In the genomic region with DNA sequence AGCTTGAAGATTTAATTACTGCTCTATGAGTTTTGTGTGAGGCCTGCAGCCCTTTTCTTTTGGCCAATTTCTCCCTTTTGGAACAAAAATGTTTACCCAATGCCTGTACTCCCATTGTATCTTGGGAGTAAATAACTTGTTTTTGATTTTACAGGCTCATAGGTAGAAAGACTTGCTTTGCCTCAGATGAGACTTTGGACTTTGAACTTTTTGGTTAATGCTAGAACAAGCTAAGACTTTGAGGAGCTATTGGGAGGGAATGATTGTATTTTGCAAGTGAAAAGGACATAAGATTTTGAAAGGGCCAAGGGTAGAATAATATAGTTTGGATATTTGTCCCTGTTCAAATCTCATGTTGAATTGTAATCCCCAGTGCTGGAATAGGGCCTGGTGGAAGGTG, we compare ENCODE assay signal across 24 cellular contexts.
"Had no signal": no experiment of that assay in that cellular context is flagged by ENCODE, and none has a peak within 500 bp of the region (broad histone marks: within the 10 kb centered on the region; RNA-seq: fewer than 3 reads in every experiment).

No MANE protein-coding gene starts in this region.

- ATAC-seq: heart left ventricle; left ventricle myocardium superior; lower lobe of right lung; naive thymus-derived CD8-positive, alpha-beta T cell; stimulated activated naive CD8-positive, alpha-beta T cell treated with anti-CD3 and anti-CD28 coated beads, Interleukin-15, Interleukin-2, amounts not matched to agents 100 U/mL and 50 U/mL, for 24 hours had no signal

- H3K36me3 ChIP-seq: heart left ventricle, lower lobe of right lung, neural progenitor cell, ovary, right atrium auricular region, right lobe of liver, stomach, thyroid gland, transverse colon, upper lobe of left lung had no signal

- DNase-seq: heart left ventricle; hypothalamus; immature natural killer cell; left ventricle myocardium superior; lower lobe of right lung; mammary epithelial cell; mesenchymal stem cell; naive thymus-derived CD8-positive, alpha-beta T cell; nephron progenitor cell; ovary; right lobe of liver; stimulated activated CD4-positive, alpha-beta T cell treated with anti-CD3 and anti-CD28 coated beads, Interleukin-12 subunit alpha, Interleukin-12 subunit beta, amount 100 ng/mL, for 4 hours; stimulated activated CD4-positive, alpha-beta T cell treated with anti-CD3 and anti-CD28 coated beads, Interleukin-15, amount 100 ng/mL, for 24 hours; stimulated activated CD4-positive, alpha-beta T cell treated with anti-CD3 and anti-CD28 coated beads, Interleukin-2, amount 100 ng/mL, for 24 hours; stimulated activated CD4-positive, alpha-beta T cell treated with anti-CD3 and anti-CD28 coated beads, Interleukin-4, amount 100 ng/mL, for 1 hour; stimulated activated naive B cell treated with anti-CD40 and anti-IgM and Interleukin-4, amounts not matched to agents 10 μg/mL and 1 μg/mL and 100 μg/mL, for 72 hours; stimulated activated naive CD8-positive, alpha-beta T cell treated with anti-CD3 and anti-CD28 coated beads, Interleukin-15, Interleukin-2, amounts not matched to agents 100 U/mL and 50 U/mL, for 24 hours; stomach; testis; thyroid gland; transverse colon; upper lobe of left lung had no signal

- H3K4me3 ChIP-seq: heart left ventricle, lower lobe of right lung, neural progenitor cell, ovary, right atrium auricular region, right lobe of liver, stomach, testis, thyroid gland, transverse colon, upper lobe of left lung had no signal

- H3K27ac ChIP-seq: heart left ventricle, lower lobe of right lung, neural progenitor cell, ovary, right atrium auricular region, stomach, testis, thyroid gland, transverse colon, upper lobe of left lung had no signal

- H3K9me3 ChIP-seq: lower lobe of right lung, right atrium auricular region, right lobe of liver, stomach, testis, thyroid gland, transverse colon, upper lobe of left lung had no signal

- H3K4me1 ChIP-seq: heart left ventricle, lower lobe of right lung, neural progenitor cell, right atrium auricular region, stomach, testis, thyroid gland, transverse colon, upper lobe of left lung had no signal

- H3K9ac ChIP-seq: neural progenitor cell had no signal

- H3K27me3 ChIP-seq: heart left ventricle, neural progenitor cell, ovary, right atrium auricular region, right lobe of liver, stomach, testis, thyroid gland, transverse colon, upper lobe of left lung had no signal
